Comparison of ENCODE assay signal across 3 cellular contexts in the genomic region with DNA sequence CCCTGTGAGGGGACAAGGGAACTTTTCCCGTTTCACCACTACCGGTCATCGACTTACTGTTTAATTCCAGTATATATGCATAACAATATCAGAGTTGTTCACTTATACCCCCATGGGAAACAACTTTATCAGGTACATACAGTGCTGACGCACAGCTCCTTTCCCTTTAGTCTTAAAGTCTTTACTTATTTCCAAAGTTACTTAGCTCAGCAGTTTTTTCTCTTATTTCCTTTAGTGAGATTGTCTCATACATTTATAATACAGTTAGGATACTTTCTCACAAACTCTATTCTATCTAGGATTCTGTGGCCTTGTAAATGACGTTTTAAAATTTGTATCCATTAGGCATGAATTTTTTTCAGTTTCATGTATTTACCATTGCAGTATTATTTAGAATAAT.
TF ChIP-seq lines count a peak whose summit lies in the region.

No MANE protein-coding gene starts in this region.

TF ChIP-seq in HepG2, 621 proteins besides CTCF, POLR2A, EP300 and RAD21:
- no peak for TF ChIP-seq LBX2 (CRISPR knock-in tag; IDR thresholded peaks at IDR 0.05; ENCODE audit: borderline replicate concordance)
- TF ChIP-seq TOPORS (CRISPR knock-in tag; IDR thresholded peaks at IDR 0.05): no peak
- peak; percentile 54 for TF ChIP-seq MAFF (IDR thresholded peaks at IDR 0.05; ENCODE audit: low read depth, low read length)
- no peak for TF ChIP-seq PBX3 (CRISPR knock-in tag; IDR thresholded peaks at IDR 0.05; ENCODE audit: borderline replicate concordance)
- TF ChIP-seq ZNF354B (CRISPR knock-in tag; IDR thresholded peaks at IDR 0.05): no peak
- peak; percentile 26 to 78; a peak in 2 of 4 replicates for TF ChIP-seq MAFK (conservative IDR thresholded peaks at IDR 0.05 in 1 of 2, IDR thresholded peaks at IDR 0.05 in 1 of 2; ENCODE audit: low read length in 2 of 2)
- TF ChIP-seq KDM1A (CRISPR knock-in tag; IDR thresholded peaks at IDR 0.05): no peak
- no peak for TF ChIP-seq KDM6A (CRISPR knock-in tag; IDR thresholded peaks at IDR 0.05; ENCODE audit: low read depth)
TF ChIP-seq in HepG2: peak in this region for 2.

TF ChIP-seq in HCT116, 20 proteins besides CTCF, POLR2A, EP300 and RAD21:
- TF ChIP-seq YY1 (IDR thresholded peaks at IDR 0.05; ENCODE audit: extremely low read depth, insufficient replicate concordance, low read depth, low read length) (no peak), CBX3 (IDR thresholded peaks at IDR 0.05; ENCODE audit: low read depth) (no peak), SIN3A (IDR thresholded peaks at IDR 0.05; ENCODE audit: low read depth) (no peak), EZH2phosphoT487 (IDR thresholded peaks at IDR 0.05; ENCODE audit: borderline replicate concordance) (no peak), JUND (IDR thresholded peaks at IDR 0.05) (no peak), SP1 (IDR thresholded peaks at IDR 0.05; ENCODE audit: low read depth) (no peak), TCF7L2 (IDR thresholded peaks at IDR 0.05; ENCODE audit: borderline replicate concordance, extremely low read depth, insufficient read depth, insufficient read length) (no peak), ZNF274 (IDR thresholded peaks at IDR 0.05; ENCODE audit: low read depth, low read length) (no peak), ZFX (IDR thresholded peaks at IDR 0.05) (no peak), ELF1 (IDR thresholded peaks at IDR 0.05; ENCODE audit: borderline replicate concordance, low read depth) (no peak), CEBPB (IDR thresholded peaks at IDR 0.05; ENCODE audit: low read depth) (no peak)
- TF ChIP-seq, protein P1, sequence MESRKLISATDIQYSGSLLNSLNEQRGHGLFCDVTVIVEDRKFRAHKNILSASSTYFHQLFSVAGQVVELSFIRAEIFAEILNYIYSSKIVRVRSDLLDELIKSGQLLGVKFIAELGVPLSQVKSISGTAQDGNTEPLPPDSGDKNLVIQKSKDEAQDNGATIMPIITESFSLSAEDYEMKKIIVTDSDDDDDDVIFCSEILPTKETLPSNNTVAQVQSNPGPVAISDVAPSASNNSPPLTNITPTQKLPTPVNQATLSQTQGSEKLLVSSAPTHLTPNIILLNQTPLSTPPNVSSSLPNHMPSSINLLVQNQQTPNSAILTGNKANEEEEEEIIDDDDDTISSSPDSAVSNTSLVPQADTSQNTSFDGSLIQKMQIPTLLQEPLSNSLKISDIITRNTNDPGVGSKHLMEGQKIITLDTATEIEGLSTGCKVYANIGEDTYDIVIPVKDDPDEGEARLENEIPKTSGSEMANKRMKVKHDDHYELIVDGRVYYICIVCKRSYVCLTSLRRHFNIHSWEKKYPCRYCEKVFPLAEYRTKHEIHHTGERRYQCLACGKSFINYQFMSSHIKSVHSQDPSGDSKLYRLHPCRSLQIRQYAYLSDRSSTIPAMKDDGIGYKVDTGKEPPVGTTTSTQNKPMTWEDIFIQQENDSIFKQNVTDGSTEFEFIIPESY (IDR thresholded peaks at IDR 0.05; ENCODE audit: extremely low read depth, insufficient replicate concordance, low read length): no peak
- TF ChIP-seq, protein P2, sequence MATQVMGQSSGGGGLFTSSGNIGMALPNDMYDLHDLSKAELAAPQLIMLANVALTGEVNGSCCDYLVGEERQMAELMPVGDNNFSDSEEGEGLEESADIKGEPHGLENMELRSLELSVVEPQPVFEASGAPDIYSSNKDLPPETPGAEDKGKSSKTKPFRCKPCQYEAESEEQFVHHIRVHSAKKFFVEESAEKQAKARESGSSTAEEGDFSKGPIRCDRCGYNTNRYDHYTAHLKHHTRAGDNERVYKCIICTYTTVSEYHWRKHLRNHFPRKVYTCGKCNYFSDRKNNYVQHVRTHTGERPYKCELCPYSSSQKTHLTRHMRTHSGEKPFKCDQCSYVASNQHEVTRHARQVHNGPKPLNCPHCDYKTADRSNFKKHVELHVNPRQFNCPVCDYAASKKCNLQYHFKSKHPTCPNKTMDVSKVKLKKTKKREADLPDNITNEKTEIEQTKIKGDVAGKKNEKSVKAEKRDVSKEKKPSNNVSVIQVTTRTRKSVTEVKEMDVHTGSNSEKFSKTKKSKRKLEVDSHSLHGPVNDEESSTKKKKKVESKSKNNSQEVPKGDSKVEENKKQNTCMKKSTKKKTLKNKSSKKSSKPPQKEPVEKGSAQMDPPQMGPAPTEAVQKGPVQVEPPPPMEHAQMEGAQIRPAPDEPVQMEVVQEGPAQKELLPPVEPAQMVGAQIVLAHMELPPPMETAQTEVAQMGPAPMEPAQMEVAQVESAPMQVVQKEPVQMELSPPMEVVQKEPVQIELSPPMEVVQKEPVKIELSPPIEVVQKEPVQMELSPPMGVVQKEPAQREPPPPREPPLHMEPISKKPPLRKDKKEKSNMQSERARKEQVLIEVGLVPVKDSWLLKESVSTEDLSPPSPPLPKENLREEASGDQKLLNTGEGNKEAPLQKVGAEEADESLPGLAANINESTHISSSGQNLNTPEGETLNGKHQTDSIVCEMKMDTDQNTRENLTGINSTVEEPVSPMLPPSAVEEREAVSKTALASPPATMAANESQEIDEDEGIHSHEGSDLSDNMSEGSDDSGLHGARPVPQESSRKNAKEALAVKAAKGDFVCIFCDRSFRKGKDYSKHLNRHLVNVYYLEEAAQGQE (IDR thresholded peaks at IDR 0.05; ENCODE audit: low read depth): no peak
TF ChIP-seq in HCT116: peak in this region for 0.

TF ChIP-seq in K562, 482 proteins besides CTCF, POLR2A, EP300 and RAD21:
- TF ChIP-seq MAFG (tag; conservative IDR thresholded peaks at IDR 0.05) (peak; percentile 36), C11orf30 (IDR thresholded peaks at IDR 0.05; ENCODE audit: low read depth) (peak; percentile 53), ZNF316 (IDR thresholded peaks at IDR 0.05) (peak; percentile 73), MAFK (IDR thresholded peaks at IDR 0.05; ENCODE audit: low read length) (peak; percentile 39; the same call in 1 of the 2 replicates), MAFF (IDR thresholded peaks at IDR 0.05; ENCODE audit: low read length) (peak; percentile 21; the same call in 1 of the 2 replicates), ZNF778 (CRISPR knock-in tag; IDR thresholded peaks at IDR 0.05) (no peak)
TF ChIP-seq in K562: peak in this region for 5.
